ENCODE assay signal across 8 cellular contexts in genomic region chr6:20688710-20689500, GRCh38.
A peak's percentile ranks its signal among the peaks of the same experiment; 100 is the strongest.
DNase-seq lines count a peak whose midpoint lies in the region; ATAC-seq and TF ChIP-seq lines count a peak whose summit lies in the region.

No MANE protein-coding gene starts in this region.

- intact Hi-C loops in OCI-LY7 (cut with micrococcal nuclease; ENCODE audit: unreplicated experiment) (no loop called here), thyroid gland (cut with DNase I) (no loop called here)

- TF ChIP-seq POLR2A in thyroid gland (IDR thresholded peaks at IDR 0.05), result no peak

- DNase-seq in EL (peak; percentile 73), WERI-Rb-1 (peak; percentile 70), OCI-LY7 (ENCODE audit: low spot score) (no peak), thyroid gland (no peak)
- DNase-seq in stimulated activated naive CD8-positive, alpha-beta T cell treated with anti-CD3 and anti-CD28 coated beads, Interleukin-15, Interleukin-2, amounts not matched to agents 100 U/mL and 50 U/mL, for 24 hours, result no peak
- no peak for DNase-seq in activated CD4-positive, alpha-beta T cell treated with anti-CD3 and anti-CD28 coated beads, Interleukin-2, amount 50 U/mL, for 4 hours

- H3K4me2 ChIP-seq in OCI-LY7 (ENCODE audit: low read length), result no peak overlapping the region

- no TSS peak for BruUV-seq in OCI-LY7 (replicated peaks; lab: Mats Ljungman, UMichigan)

- POLR2A ChIA-PET in OCI-LY7 (lab: Charles Lee), result no interaction called here

- no peak overlapping the region for H3K4me3 ChIP-seq in WERI-Rb-1 (ENCODE audit: low read depth, low read length)
- no peak overlapping the region for H3K4me3 ChIP-seq in OCI-LY7 (ENCODE audit: low read depth, low read length, poor library complexity, severe bottlenecking)
- H3K4me3 ChIP-seq in thyroid gland (replicated peaks in 1 of 3), result no peak overlapping the region

- H3K9me3 ChIP-seq in WERI-Rb-1 (ENCODE audit: severe bottlenecking) (no peaks in the 10 kb centered on the region), OCI-LY7 (ENCODE audit: low read length) (no peaks in the 10 kb centered on the region), thyroid gland (no peaks in the 10 kb centered on the region)

- ATAC-seq in GM21367 (IDR thresholded peaks at IDR 0.05; ENCODE audit: unreplicated experiment), result peak; percentile 92
- peak; percentile 85 for ATAC-seq in HG03457 (IDR thresholded peaks at IDR 0.05; ENCODE audit: unreplicated experiment)
- peak; percentile 71 for ATAC-seq in stimulated activated naive CD8-positive, alpha-beta T cell treated with anti-CD3 and anti-CD28 coated beads, Interleukin-15, Interleukin-2, amounts not matched to agents 100 U/mL and 50 U/mL, for 24 hours

- no peak overlapping the region for H2AFZ ChIP-seq in OCI-LY7 (ENCODE audit: low read length)

- H3K27me3 ChIP-seq in WERI-Rb-1 (ENCODE audit: insufficient read depth, low read depth, severe bottlenecking) (no peaks in the 10 kb centered on the region), thyroid gland (no peaks in the 10 kb centered on the region)

- no peaks in the 10 kb centered on the region for H3K9me2 ChIP-seq in OCI-LY7 (ENCODE audit: insufficient read depth, low read length)

- CTCF ChIA-PET in OCI-LY7 (lab: Charles Lee; ENCODE audit: unreplicated experiment), result no interaction called here

- H4K20me1 ChIP-seq in OCI-LY7 (ENCODE audit: insufficient read depth, low read length), result 0 out of 2 replicates have a peak, but pooled peaks cover under 1% of the 10 kb centered on the region

- no peaks in the 10 kb centered on the region for H3K4me1 ChIP-seq in OCI-LY7 (ENCODE audit: insufficient read depth, low read length, poor library complexity, severe bottlenecking)
- no peaks in the 10 kb centered on the region for H3K4me1 ChIP-seq in thyroid gland

- TF ChIP-seq CTCF in WERI-Rb-1 (IDR thresholded peaks at IDR 0.05; ENCODE audit: low read depth, low read length), result no peak
- no peak for TF ChIP-seq CTCF in OCI-LY7 (conservative IDR thresholded peaks at IDR 0.05; ENCODE audit: low read length)
- TF ChIP-seq CTCF in thyroid gland (IDR thresholded peaks at IDR 0.05), result no peak

- H3K36me3 ChIP-seq in WERI-Rb-1 (no peaks in the 10 kb centered on the region), OCI-LY7 (ENCODE audit: insufficient read depth, low read length) (no peaks in the 10 kb centered on the region), thyroid gland (no peaks in the 10 kb centered on the region)

- H3K27ac ChIP-seq in WERI-Rb-1 (peak overlapping the region; percentile 57), OCI-LY7 (ENCODE audit: low read depth, low read length, poor library complexity, severe bottlenecking) (no peak overlapping the region), thyroid gland (no peak overlapping the region)

- 87 to 94% methylated on average over 4 of the region's 4 CpGs for WGBS in thyroid gland, 2 donors

- H3K79me2 ChIP-seq in OCI-LY7 (ENCODE audit: insufficient read depth, low read depth, low read length), result no peaks in the 10 kb centered on the region

Comparison
In these comparisons a context has a peak if more than half of its experiments do, and no peak if none do; other contexts are left out.
1. DNase-seq: peak in EL (single experiment) and WERI-Rb-1 (single experiment); none in stimulated activated naive CD8-positive, alpha-beta T cell treated with anti-CD3 and anti-CD28 coated beads, Interleukin-15, Interleukin-2, amounts not matched to agents 100 U/mL and 50 U/mL, for 24 hours (single experiment), OCI-LY7 (single experiment), activated CD4-positive, alpha-beta T cell treated with anti-CD3 and anti-CD28 coated beads, Interleukin-2, amount 50 U/mL, for 4 hours (0 of 2) and thyroid gland (0 of 2).
2. Peak in every context shown above with its lines, with median percentiles within 50 percentile points of each other: ATAC-seq.